Comparison of ENCODE assay signal across 19 cellular contexts in genomic region chr2:233791883-233792329, GRCh38. TPM values are rescaled to one million over a fixed set of nuclear protein-coding genes. Genes with fewer than 3 reads are reported as not detected.
DNase-seq lines count a peak whose midpoint lies in the region; TF ChIP-seq lines count a peak whose summit lies in the region.
"Had no signal": no experiment of that assay in that cellular context is flagged by ENCODE, and none has a peak within 500 bp of the region (broad histone marks: within the 10 kb centered on the region; RNA-seq: fewer than 3 reads in every experiment).

No MANE protein-coding gene starts in this region.

- H3K9me3 ChIP-seq in OCI-LY1 (ENCODE audit: low read length) = no peaks in the 10 kb centered on the region
- H3K9me3 ChIP-seq in spleen = no peaks in the 10 kb centered on the region
- no peaks in the 10 kb centered on the region for H3K9me3 ChIP-seq in smooth muscle cell (replicated peaks; ENCODE audit: low read depth)
- H3K9me3 ChIP-seq: A549, Caco-2, HAP-1 had no signal

- no peak for TF ChIP-seq POLR2A in spleen (IDR thresholded peaks at IDR 0.05)

- H3K4me3 Mint-ChIP-seq in neural crest cell = no peak overlapping the region
- H3K4me3 Mint-ChIP-seq: CD4-positive, alpha-beta T cell had no signal

- TF ChIP-seq CTCF in OCI-LY1 (IDR thresholded peaks at IDR 0.05; ENCODE audit: low read length) (no peak), neural crest cell (conservative IDR thresholded peaks at IDR 0.05) (no peak), spleen (IDR thresholded peaks at IDR 0.05 in 8 of 11, conservative IDR thresholded peaks at IDR 0.05 in 3 of 11) (no peak), smooth muscle cell (IDR thresholded peaks at IDR 0.05; ENCODE audit: borderline replicate concordance, insufficient read depth, poor library complexity, severe bottlenecking) (no peak)

- H3F3A ChIP-seq in OCI-LY1 (ENCODE audit: insufficient read depth, low read length) = no peaks in the 10 kb centered on the region
- no peaks in the 10 kb centered on the region for H3F3A ChIP-seq in smooth muscle cell (ENCODE audit: low read depth)

- no peaks in the 10 kb centered on the region for H3K4me1 Mint-ChIP-seq in neural crest cell

- H4K20me1 ChIP-seq in OCI-LY1 (ENCODE audit: insufficient read depth, low read length) = no peaks in the 10 kb centered on the region
- no peaks in the 10 kb centered on the region for H4K20me1 ChIP-seq in smooth muscle cell (ENCODE audit: low read depth)

- H3K4me2 ChIP-seq in OCI-LY1 (ENCODE audit: low read length) (peak overlapping the region; percentile 44), smooth muscle cell (no peak overlapping the region)
- H3K4me2 ChIP-seq: A549 had no signal

- H3K9ac ChIP-seq in OCI-LY1 (ENCODE audit: low read length) (no peak overlapping the region), smooth muscle cell (ENCODE audit: low read depth) (no peak overlapping the region)

- no peak overlapping the region for H2AFZ ChIP-seq in OCI-LY1 (ENCODE audit: low read length)
- no peak overlapping the region for H2AFZ ChIP-seq in smooth muscle cell (ENCODE audit: low read depth)

- H3K4me1 ChIP-seq in OCI-LY1 (ENCODE audit: insufficient read depth, low read length, severe bottlenecking) (peaks cover 21% of the 10 kb centered on the region), spleen (no peaks in the 10 kb centered on the region), smooth muscle cell (ENCODE audit: low read depth) (no peaks in the 10 kb centered on the region)
- H3K4me1 ChIP-seq: A549, Caco-2, HAP-1 had no signal

- H3K36me3 ChIP-seq in OCI-LY1 (ENCODE audit: insufficient read depth, low read length) = no peaks in the 10 kb centered on the region
- no peaks in the 10 kb centered on the region for H3K36me3 ChIP-seq in spleen
- H3K36me3 ChIP-seq in smooth muscle cell (ENCODE audit: low read depth) = no peaks in the 10 kb centered on the region
- H3K36me3 ChIP-seq: HAP-1 had no signal

- no peaks in the 10 kb centered on the region for H3K9me2 ChIP-seq in OCI-LY1 (ENCODE audit: low read depth, low read length)

- no peaks in the 10 kb centered on the region for H3K36me3 Mint-ChIP-seq in neural crest cell (ENCODE audit: low read depth)

- no peaks in the 10 kb centered on the region for H3K79me2 ChIP-seq in OCI-LY1 (ENCODE audit: insufficient read depth, low read length)
- H3K79me2 ChIP-seq in smooth muscle cell (ENCODE audit: low read depth) = no peaks in the 10 kb centered on the region

- WGBS in spleen, 5 donors = 76 to 89% (median 80%) methylated on average over 9 of the region's 9 CpGs
- WGBS in smooth muscle cell (ENCODE audit: low lambda C conversion rate) = 90% methylated on average over 9 of the region's 9 CpGs

- peak overlapping the region; percentile 21 for H3K4me3 ChIP-seq in OCI-LY1 (ENCODE audit: low read depth, low read length, poor library complexity, severe bottlenecking)
- no peak overlapping the region for H3K4me3 ChIP-seq in spleen
- no peak overlapping the region for H3K4me3 ChIP-seq in smooth muscle cell
- H3K4me3 ChIP-seq: A549, HAP-1 had no signal

- H3K27ac ChIP-seq in OCI-LY1 (ENCODE audit: low read depth, low read length, poor library complexity, severe bottlenecking) = no peak overlapping the region
- no peak overlapping the region for H3K27ac ChIP-seq in spleen
- no peak overlapping the region for H3K27ac ChIP-seq in smooth muscle cell (ENCODE audit: low read depth)
- H3K27ac ChIP-seq: 22Rv1, C4-2B had no signal

- peak; percentile 11 for DNase-seq in activated CD4-positive, CD25-positive, alpha-beta regulatory T cell treated with anti-CD3 and anti-CD28 coated beads, Interleukin-2, amount 50 U/mL, for 72 hours
- no peak for DNase-seq in activated CD4-positive, CD25-positive, alpha-beta regulatory T cell (lab: John Stamatoyannopoulos, UW)
- no peak for DNase-seq in neural crest cell (ENCODE audit: low read depth, low spot score)
- DNase-seq in spleen = peak; percentile 48
- no peak for DNase-seq in NCI-H2171 treated with DMSO at 0.1 percent for 48 hours (lab: John Stamatoyannopoulos, UW)
- no peak for DNase-seq in smooth muscle cell (lab: John Stamatoyannopoulos, UW; ENCODE audit: unreplicated experiment)
- no peak for DNase-seq in posterior cingulate gyrus
- DNase-seq: AML-193; Caco-2; CD4-positive, alpha-beta T cell; DMS79 treated with DMSO at 0.1 percent for 48 hours; GF-D8 had no signal

- H3K27ac Mint-ChIP-seq in neural crest cell (ENCODE audit: unreplicated experiment) = peak overlapping the region; percentile 50
- H3K27ac Mint-ChIP-seq: CD4-positive, alpha-beta T cell had no signal

- no peaks in the 10 kb centered on the region for H3K9me3 Mint-ChIP-seq in neural crest cell
- H3K9me3 Mint-ChIP-seq: CD4-positive, alpha-beta T cell had no signal

- no peaks in the 10 kb centered on the region for H3K27me3 Mint-ChIP-seq in neural crest cell (ENCODE audit: low read depth)
- H3K27me3 Mint-ChIP-seq: CD4-positive, alpha-beta T cell had no signal

- intact Hi-C loops in spleen (cut with DNase I; ENCODE audit: low total_unique reads) = no loop called here
- intact Hi-C loops in posterior cingulate gyrus (cut with DNase I) = no loop called here

- H3K27me3 ChIP-seq in OCI-LY1 (ENCODE audit: insufficient read depth, low read length) = no peaks in the 10 kb centered on the region; the same call in 1 of the 2 replicates
- H3K27me3 ChIP-seq in spleen (replicated peaks in 1 of 7) = peaks cover 0 to 14% (median 0%) of the 10 kb centered on the region in 7 donors
- no peaks in the 10 kb centered on the region for H3K27me3 ChIP-seq in smooth muscle cell (ENCODE audit: low read depth)

RNA-seq across cellular contexts. Expression of gene MROH2A, which starts 13.8 kb away (rescaled TPM):
- not detected in 2 replicates for total RNA-seq in neural crest cell
- under 1 TPM in 2 of 7 donors, not detected in 5; 0.27 to 0.43 TPM for total RNA-seq in spleen
- 1 to 10 TPM in 1 of 3 donors, not detected in 2; 1.5 TPM for polyA plus RNA-seq in spleen
- not detected in 2 replicates for total RNA-seq in smooth muscle cell
- not detected in 2 replicates for polyA plus RNA-seq in smooth muscle cell
- total RNA-seq: Caco-2; CD4-positive, alpha-beta T cell; H1 had no signal
- polyA plus RNA-seq: BJ, H1 had no signal

RNA-seq across cellular contexts. Expression of gene UGT1A1, which starts 31.8 kb away (rescaled TPM):
- total RNA-seq in neural crest cell = not detected in 2 replicates
- total RNA-seq in spleen = not detected
- not detected for polyA plus RNA-seq in spleen
- not detected in 2 replicates for total RNA-seq in smooth muscle cell
- polyA plus RNA-seq in smooth muscle cell = not detected in 2 replicates
- total RNA-seq: CD4-positive, alpha-beta T cell; H1 had no signal
- polyA plus RNA-seq: BJ, H1 had no signal

Comparison
In these comparisons a context has a peak if more than half of its experiments do, and no peak if none do; other contexts are left out.
1. DNase-seq: peak in activated CD4-positive, CD25-positive, alpha-beta regulatory T cell treated with anti-CD3 and anti-CD28 coated beads, Interleukin-2, amount 50 U/mL, for 72 hours (single experiment) and spleen (single experiment); none in activated CD4-positive, CD25-positive, alpha-beta regulatory T cell (0 of 4), neural crest cell (single experiment), NCI-H2171 treated with DMSO at 0.1 percent for 48 hours (single experiment), smooth muscle cell (single experiment) and posterior cingulate gyrus (0 of 10).